In genomic region chr6:67563671-67564070, GRCh38 we compare ENCODE assay signal across 11 cellular contexts.
"Had no signal": no experiment of that assay in that cellular context is flagged by ENCODE, and none has a peak within 500 bp of the region (broad histone marks: within the 10 kb centered on the region; RNA-seq: fewer than 3 reads in every experiment).

No MANE protein-coding gene starts in this region.

- H3K4me2 ChIP-seq: GM23338 had no signal

- H3K9me3 ChIP-seq: HAP-1 had no signal

- H3K9ac ChIP-seq: GM23248 had no signal

- H3K4me3 ChIP-seq: GM23248, GM23338, HAP-1 had no signal

- ATAC-seq: GM23338, HCT116 had no signal

- H3K4me1 ChIP-seq: HAP-1 had no signal

- H2AFZ ChIP-seq: GM23248, GM23338 had no signal

- DNase-seq: GM23248, GOT3, H7, H9, HCEC 1CT, HFFc6 had no signal

- H3K36me3 ChIP-seq: HAP-1 had no signal

- FAIRE-seq: H1, H54 had no signal

- H3K27ac ChIP-seq: GM23248 had no signal
